33 cellular contexts compared by ENCODE assay signal in the genomic region with DNA sequence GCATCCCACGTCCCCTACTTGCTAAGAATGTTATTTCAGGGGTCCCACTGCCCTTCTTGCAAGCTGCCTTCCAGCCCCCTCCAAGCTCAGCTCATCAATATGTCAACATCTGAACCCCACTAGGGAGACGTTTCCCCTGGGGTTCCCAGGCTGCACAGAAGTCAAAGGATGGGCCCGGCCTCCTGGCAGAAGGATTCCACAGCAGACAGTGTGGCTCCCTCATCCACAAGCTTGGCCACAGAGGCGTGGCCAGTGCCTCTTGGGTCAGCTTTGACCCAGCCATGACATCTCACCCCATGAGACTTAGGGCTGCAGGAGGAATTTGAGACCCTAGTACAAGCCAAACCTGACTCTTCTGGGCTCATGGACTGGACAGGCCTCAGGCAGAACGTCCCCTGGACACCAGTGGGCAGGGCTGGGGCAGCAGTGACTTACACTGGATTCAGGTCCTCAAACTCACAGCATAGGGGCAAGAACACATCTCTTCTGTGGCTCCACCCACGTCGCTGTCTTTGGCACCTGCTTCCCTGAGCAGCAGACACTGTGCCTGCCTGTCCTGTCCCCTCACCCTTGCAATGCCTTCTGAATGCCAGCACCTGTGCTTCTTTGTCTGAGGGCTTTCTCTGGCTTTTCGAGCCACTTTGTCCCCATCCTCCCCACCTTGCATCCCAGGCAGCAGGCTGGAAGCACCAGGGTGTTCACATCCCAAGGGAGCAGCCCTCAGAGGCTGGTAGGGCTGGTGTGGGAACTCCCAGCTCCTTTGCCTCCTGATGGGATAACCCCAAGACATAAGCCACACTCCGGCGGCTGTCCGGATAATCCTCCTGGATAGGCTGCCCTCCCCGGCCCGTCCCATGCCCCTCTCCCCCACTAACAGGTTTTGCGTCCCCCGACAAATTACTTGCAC. TPM values are rescaled to one million over a fixed set of nuclear protein-coding genes. Genes with fewer than 3 reads are reported as not detected.
"Had no signal": no experiment of that assay in that cellular context is flagged by ENCODE, and none has a peak within 500 bp of the region (broad histone marks: within the 10 kb centered on the region; RNA-seq: fewer than 3 reads in every experiment).

No MANE protein-coding gene starts in this region.

- H3K79me2 ChIP-seq: hepatocyte had no signal

- DNase-seq: colonic mucosa; effector CD8-positive, alpha-beta T cell; endodermal cell; foreskin keratinocyte; heart left ventricle; kidney glomerular epithelial cell; left colon; left ventricle myocardium superior; lower lobe of right lung; nephron progenitor cell; occipital lobe; right cardiac atrium; sigmoid colon; stimulated activated CD4-positive, alpha-beta T cell treated with anti-CD3 and anti-CD28 coated beads, Interleukin-2, amount 100 ng/mL, for 24 hours; stimulated activated CD4-positive, alpha-beta T cell treated with anti-CD3 and anti-CD28 coated beads, Interleukin-4, amount 100 ng/mL, for 24 hours; stimulated activated naive CD4-positive, alpha-beta T cell treated with Interleukin-2 at 50 U/mL for 16 hours; stomach; tibial artery had no signal

- H3K27me3 ChIP-seq: colonic mucosa, foreskin keratinocyte, hepatocyte, pancreas, sigmoid colon had no signal

- FAIRE-seq: islet of Langerhans, pancreas, urothelium cell line had no signal

- H3K9me3 ChIP-seq: colonic mucosa, pancreas, prostate gland had no signal

- H3K4me3 ChIP-seq: colonic mucosa, gastroesophageal sphincter, heart left ventricle, hepatocyte, lower lobe of right lung, pancreas, prostate gland, sigmoid colon, stomach, tibial artery had no signal

- H3K27ac ChIP-seq: colonic mucosa, epithelial cell of prostate, foreskin keratinocyte, gastroesophageal sphincter, heart left ventricle, hepatocyte, lower lobe of right lung, pancreas, prostate gland, sigmoid colon, stomach, tibial artery had no signal

- ATAC-seq: esophagus mucosa; foreskin keratinocyte; gastroesophageal sphincter; heart left ventricle; left colon; left ventricle myocardium superior; lower lobe of right lung; naive thymus-derived CD8-positive, alpha-beta T cell; pancreas; right cardiac atrium; stimulated activated effector memory CD8-positive, alpha-beta T cell treated with anti-CD3 and anti-CD28 coated beads, Interleukin-12 subunit alpha, Interleukin-12 subunit beta, amount 100 ng/mL, for 72 hours had no signal

- H3K36me3 ChIP-seq: colonic mucosa, gastroesophageal sphincter, heart left ventricle, lower lobe of right lung, pancreas, prostate gland, sigmoid colon, stomach, tibial artery had no signal

- H2AFZ ChIP-seq: hepatocyte had no signal

- H3K4me2 ChIP-seq: hepatocyte had no signal

- H3K4me1 ChIP-seq: colonic mucosa, foreskin keratinocyte, heart left ventricle, lower lobe of right lung, pancreas, prostate gland, stomach, tibial artery had no signal

RNA-seq across cellular contexts. Expression of a gene that starts 56.0 kb away (rescaled TPM):
- total RNA-seq: cerebellum, colonic mucosa, endodermal cell, esophagus mucosa, foreskin keratinocyte, heart left ventricle, left ventricle myocardium superior, myocyte, occipital lobe, prostate gland, right cardiac atrium, sigmoid colon, skeletal muscle tissue, subcutaneous adipose tissue, temporal lobe had no signal
- polyA plus RNA-seq: foreskin keratinocyte; heart left ventricle; naive thymus-derived CD8-positive, alpha-beta T cell; right cardiac atrium; sigmoid colon; stomach had no signal
